In genomic region chr20:3906744-3907716, GRCh38 we compare ENCODE assay signal across 8 cellular contexts. TPM values are rescaled to one million over a fixed set of nuclear protein-coding genes. Genes with fewer than 3 reads are reported as not detected.
DNase-seq lines count a peak whose midpoint lies in the region; ATAC-seq and TF ChIP-seq lines count a peak whose summit lies in the region.
"Not testable (repeated sequence)": the region's sequence is repeated elsewhere in the genome, so short reads cannot be mapped to it uniquely, and the experiment has no call there.

No MANE protein-coding gene starts in this region.

- peak overlapping the region; percentile 47 to 90 (median 87) for H3K27ac Mint-ChIP-seq in IgD-negative memory B cell
- H3K27ac Mint-ChIP-seq in activated CD8-positive, alpha-beta T cell treated with anti-CD3 and anti-CD28 coated beads, Interleukin-2, amount 10 ng/mL, durations not matched to agents 7 days and 5 days: peak overlapping the region; percentile 69
- peak overlapping the region; percentile 93 for H3K27ac Mint-ChIP-seq in central memory CD8-positive, alpha-beta T cell (ENCODE audit: low read depth)

- DNase-seq in GM12864 (ENCODE audit: low read depth): peak; percentile 79
- peak; percentile 45 for DNase-seq in activated CD8-positive, alpha-beta T cell treated with anti-CD3 and anti-CD28 coated beads, Interleukin-2, amount 10 ng/mL, durations not matched to agents 7 days and 5 days
- peak in 1 of 2 donors; percentile 55 for DNase-seq in central memory CD8-positive, alpha-beta T cell (ENCODE audit: low spot score in 2 of 2)
- peak; percentile 13 to 43 (median 32) for DNase-seq in stimulated activated CD4-positive, alpha-beta T cell treated with anti-CD3 and anti-CD28 coated beads, TNF-alpha, amount 100 ng/mL, for 48 hours (ENCODE audit: low read depth in 3 of 3)

- not testable (repeated sequence) for H3K36me3 Mint-ChIP-seq in IgD-negative memory B cell
- H3K36me3 Mint-ChIP-seq in activated CD8-positive, alpha-beta T cell treated with anti-CD3 and anti-CD28 coated beads, Interleukin-2, amount 10 ng/mL, durations not matched to agents 7 days and 5 days (ENCODE audit: low read depth): peaks cover 47% of the 10 kb centered on the region
- H3K36me3 Mint-ChIP-seq in central memory CD8-positive, alpha-beta T cell (ENCODE audit: insufficient read depth): peaks cover 50% of the 10 kb centered on the region

- peak; percentile 89 for ATAC-seq in GM21723 (IDR thresholded peaks at IDR 0.05; ENCODE audit: unreplicated experiment)
- peak; percentile 74 for ATAC-seq in HG03060 (IDR thresholded peaks at IDR 0.05; ENCODE audit: low read depth, unreplicated experiment)
- peak; percentile 84 for ATAC-seq in activated CD8-positive, alpha-beta T cell treated with anti-CD3 and anti-CD28 coated beads, Interleukin-2, amount 10 ng/mL, durations not matched to agents 7 days and 5 days
- ATAC-seq in central memory CD8-positive, alpha-beta T cell (replicated peaks; ENCODE audit: extremely low read depth, poor library complexity, severe bottlenecking): peak; percentile 96

- POLR2A ChIA-PET in activated CD8-positive, alpha-beta T cell treated with anti-CD3 and anti-CD28 coated beads, Interleukin-2, amount 10 ng/mL, durations not matched to agents 7 days and 5 days (lab: Charles Lee): interaction anchor here (0.7 to 0.9 kb wide), 3 partner anchors 13 to 834 kb away, joined by 3 to 4 read pairs (median 3); no protein-coding TSS in a partner anchor

- not testable (repeated sequence) for TF ChIP-seq CTCF in GM12864 (IDR thresholded peaks at IDR 0.05; ENCODE audit: low read depth, low read length, missing control alignments)

- not testable (repeated sequence) for H3K9me3 Mint-ChIP-seq in IgD-negative memory B cell; activated CD8-positive, alpha-beta T cell treated with anti-CD3 and anti-CD28 coated beads, Interleukin-2, amount 10 ng/mL, durations not matched to agents 7 days and 5 days (ENCODE audit: insufficient read depth); central memory CD8-positive, alpha-beta T cell

- CTCF ChIA-PET in activated CD8-positive, alpha-beta T cell treated with anti-CD3 and anti-CD28 coated beads, Interleukin-2, amount 10 ng/mL, durations not matched to agents 7 days and 5 days (lab: Charles Lee): interaction anchor here (1.0 to 1.4 kb wide), 4 partner anchors 52 to 201 kb away, joined by 3 to 5 read pairs (median 4); no protein-coding TSS in a partner anchor

- peak; percentile 4 for TF ChIP-seq POLR2A in GM19099 (IDR thresholded peaks at IDR 0.05; ENCODE audit: extremely low read depth, insufficient read length, low read depth)

- H3K4me3 Mint-ChIP-seq in IgD-negative memory B cell: peak overlapping the region in 3 of 4 donors; percentile 7 to 87 (median 86)
- peak overlapping the region; percentile 5 for H3K4me3 Mint-ChIP-seq in activated CD8-positive, alpha-beta T cell treated with anti-CD3 and anti-CD28 coated beads, Interleukin-2, amount 10 ng/mL, durations not matched to agents 7 days and 5 days
- H3K4me3 Mint-ChIP-seq in central memory CD8-positive, alpha-beta T cell: peak overlapping the region; percentile 55

- peaks cover 31 to 38% (median 35%) of the 10 kb centered on the region in 3 donors for H3K4me1 Mint-ChIP-seq in IgD-negative memory B cell
- peaks cover 42% of the 10 kb centered on the region for H3K4me1 Mint-ChIP-seq in activated CD8-positive, alpha-beta T cell treated with anti-CD3 and anti-CD28 coated beads, Interleukin-2, amount 10 ng/mL, durations not matched to agents 7 days and 5 days (ENCODE audit: low read depth)
- peaks cover 56% of the 10 kb centered on the region for H3K4me1 Mint-ChIP-seq in central memory CD8-positive, alpha-beta T cell

- H3K27me3 Mint-ChIP-seq in IgD-negative memory B cell; activated CD8-positive, alpha-beta T cell treated with anti-CD3 and anti-CD28 coated beads, Interleukin-2, amount 10 ng/mL, durations not matched to agents 7 days and 5 days (ENCODE audit: low read depth); central memory CD8-positive, alpha-beta T cell: not testable (repeated sequence)

- H3K4me3 ChIP-seq in GM12864 (ENCODE audit: low read depth, low read length): peak overlapping the region; percentile 37

RNA-seq across cellular contexts. Expression of gene PANK2, which starts 17.8 kb away (rescaled TPM):
- 55.9 TPM for polyA plus RNA-seq in IgD-negative memory B cell
- total RNA-seq in activated CD8-positive, alpha-beta T cell treated with anti-CD3 and anti-CD28 coated beads, Interleukin-2, amount 10 ng/mL, durations not matched to agents 7 days and 5 days: 10 to 100 TPM; 73.1 to 74.4 TPM

Comparison
In these comparisons a context has a peak if more than half of its experiments do, and no peak if none do; other contexts are left out.
1. H3K4me3 Mint-ChIP-seq: peak in every context shown above with its lines; median percentile 86 in IgD-negative memory B cell; 55 in central memory CD8-positive, alpha-beta T cell; 5 in activated CD8-positive, alpha-beta T cell treated with anti-CD3 and anti-CD28 coated beads, Interleukin-2, amount 10 ng/mL, durations not matched to agents 7 days and 5 days.